Comparison of ENCODE assay signal across 17 cellular contexts in genomic region chr18:3119401-3120323, GRCh38.
DNase-seq lines count a peak whose midpoint lies in the region; ATAC-seq and TF ChIP-seq lines count a peak whose summit lies in the region.
"Had no signal": no experiment of that assay in that cellular context is flagged by ENCODE, and none has a peak within 500 bp of the region (broad histone marks: within the 10 kb centered on the region; RNA-seq: fewer than 3 reads in every experiment).

No MANE protein-coding gene starts in this region.

- H3K9me2 ChIP-seq in PC-9 (ENCODE audit: insufficient read depth) = no peaks in the 10 kb centered on the region

- no peaks in the 10 kb centered on the region for H3K79me2 ChIP-seq in PC-9 (ENCODE audit: low read depth)

- in situ Hi-C loops in HAP-1 (cut with MboI; ENCODE audit: low sequenced_read_pairs) = no loop called here

- H3K36me3 ChIP-seq in HAP-1 (replicated peaks) = no peaks in the 10 kb centered on the region
- no peaks in the 10 kb centered on the region for H3K36me3 ChIP-seq in PC-9 (ENCODE audit: low read depth)
- H3K36me3 ChIP-seq: spleen had no signal

- no peaks in the 10 kb centered on the region for H3K9me3 ChIP-seq in HAP-1
- no peaks in the 10 kb centered on the region for H3K9me3 ChIP-seq in PC-9 (ENCODE audit: insufficient read depth, low read depth)
- H3K9me3 ChIP-seq: spleen had no signal

- DNase-seq in HAP-1 (ENCODE audit: low spot score in 2 of 2) (peak; percentile 29 to 44), PC-9 (peak; percentile 52 to 98), fibroblast of mammary gland (ENCODE audit: low read depth) (peak; percentile 13), retinal pigment epithelial cell (ENCODE audit: low read depth) (peak; percentile 62), cortex of kidney (lab: John Stamatoyannopoulos, UW) (no peak), DMS114 treated with DMSO at 0.1 percent for 48 hours (lab: John Stamatoyannopoulos, UW; ENCODE audit: unreplicated experiment) (no peak), NCI-H1105 treated with DMSO at 0.1 percent for 48 hours (lab: John Stamatoyannopoulos, UW) (no peak)
- DNase-seq: activated CD8-positive, alpha-beta T cell treated with anti-CD3 and anti-CD28 coated beads for 36 hours; AML-193; cerebellar nuclear complex; head of caudate nucleus; NCI-H1694; spleen; stimulated activated naive CD8-positive, alpha-beta T cell treated with anti-CD3 and anti-CD28 coated beads, Interleukin-15, amount 100 ng/mL, for 72 hours had no signal

- CTCF ChIA-PET in PC-9 (lab: Charles Lee) = interaction anchor here (0.5 kb wide), 1 partner anchor 58 kb away, joined by 5 read pairs; no protein-coding TSS in a partner anchor

- H4K20me1 ChIP-seq in PC-9 (ENCODE audit: insufficient read depth) = no peaks in the 10 kb centered on the region

- H3F3A ChIP-seq in PC-9 (ENCODE audit: insufficient read depth, low read depth) = peaks cover 39% of the 10 kb centered on the region

- H3K27ac ChIP-seq in PC-9 = peak overlapping the region; percentile 82
- H3K27ac ChIP-seq: KMS-11, spleen had no signal

- no peak overlapping the region for H3K4me3 ChIP-seq in HAP-1
- H3K4me3 ChIP-seq in PC-9 = no peak overlapping the region
- no peak overlapping the region for H3K4me3 ChIP-seq in fibroblast of mammary gland (ENCODE audit: control insufficient read depth, low read depth, low read length)
- H3K4me3 ChIP-seq in retinal pigment epithelial cell (ENCODE audit: low read length) = no peak overlapping the region
- H3K4me3 ChIP-seq: spleen had no signal

- no peak for ATAC-seq in GM21528 (IDR thresholded peaks at IDR 0.05; ENCODE audit: low FRiP score, unreplicated experiment)
- ATAC-seq: activated CD8-positive, alpha-beta T cell treated with anti-CD3 and anti-CD28 coated beads for 36 hours; SK-N-SH treated with all-trans-retinoic acid at 6 μM for 48 hours; stimulated activated naive CD8-positive, alpha-beta T cell treated with anti-CD3 and anti-CD28 coated beads, Interleukin-15, amount 100 ng/mL, for 72 hours had no signal

- TF ChIP-seq CTCF in PC-9 (conservative IDR thresholded peaks at IDR 0.05) (no peak), fibroblast of mammary gland (conservative IDR thresholded peaks at IDR 0.05; ENCODE audit: control insufficient read depth, insufficient read depth, low read depth, low read length) (no peak), retinal pigment epithelial cell (conservative IDR thresholded peaks at IDR 0.05; ENCODE audit: low read depth, low read length) (no peak)

- intact Hi-C loops in PC-9 (cut with micrococcal nuclease; ENCODE audit: unreplicated experiment) = loop anchor here (2.0 kb wide), 2 partner anchors 105 to 127 kb away; partner anchors contain the start of gene MYL12A

- POLR2A ChIA-PET in PC-9 (lab: Charles Lee; ENCODE audit: unreplicated experiment) = interaction anchor here (0.6 kb wide), 1 partner anchor 82 kb away, joined by 4 read pairs; no protein-coding TSS in a partner anchor

- no peaks in the 10 kb centered on the region for H3K27me3 ChIP-seq in HAP-1 (ENCODE audit: low read depth)
- no peaks in the 10 kb centered on the region for H3K27me3 ChIP-seq in PC-9 (ENCODE audit: insufficient read depth, low read depth)
- H3K27me3 ChIP-seq: spleen had no signal

- H3K4me2 ChIP-seq in PC-9 = peak overlapping the region; percentile 60
- H3K4me2 ChIP-seq: KMS-11 had no signal

- H3K4me1 ChIP-seq in HAP-1 = peaks cover 6% of the 10 kb centered on the region
- peaks cover 68% of the 10 kb centered on the region for H3K4me1 ChIP-seq in PC-9 (replicated peaks; ENCODE audit: insufficient read depth)
- H3K4me1 ChIP-seq: spleen had no signal

- H2AFZ ChIP-seq in PC-9 = 0 out of 2 replicates have a peak overlapping the region, but pooled peaks have one; percentile 36

- BruUV-seq in PC-9 (replicated peaks; lab: Mats Ljungman, UMichigan) = no TSS peak

Comparison
In these comparisons a context has a peak if more than half of its experiments do, and no peak if none do; other contexts are left out.
1. DNase-seq: peak in HAP-1 (2 of 2), PC-9 (2 of 2), fibroblast of mammary gland (single experiment) and retinal pigment epithelial cell (single experiment); none in cortex of kidney (single experiment), DMS114 treated with DMSO at 0.1 percent for 48 hours (single experiment) and NCI-H1105 treated with DMSO at 0.1 percent for 48 hours (single experiment).